In genomic region chr2:163779970-163780597, GRCh38 we compare ENCODE assay signal across 24 cellular contexts. TPM values are rescaled to one million over a fixed set of nuclear protein-coding genes. Genes with fewer than 3 reads are reported as not detected.
DNase-seq lines count a peak whose midpoint lies in the region; ATAC-seq and TF ChIP-seq lines count a peak whose summit lies in the region.
"Had no signal": no experiment of that assay in that cellular context is flagged by ENCODE, and none has a peak within 500 bp of the region (broad histone marks: within the 10 kb centered on the region; RNA-seq: fewer than 3 reads in every experiment).

No MANE protein-coding gene starts in this region.

- H3K27ac ChIP-seq in lower lobe of right lung, result no peak overlapping the region
- H3K27ac ChIP-seq: adrenal gland, KMS-11 had no signal

- no peaks in the 10 kb centered on the region for H3K36me3 Mint-ChIP-seq in WTC11
- H3K36me3 Mint-ChIP-seq: CD14-positive monocyte; stimulated activated effector memory CD8-positive, alpha-beta T cell treated with anti-CD3 and anti-CD28 coated beads, Interleukin-12 subunit alpha, Interleukin-12 subunit beta, amount 100 ng/mL, for 72 hours had no signal

- intact Hi-C loops in lower lobe of right lung (cut with DNase I) (no loop called here), head of caudate nucleus (cut with DNase I) (no loop called here)

- no peaks in the 10 kb centered on the region for H3K27me3 Mint-ChIP-seq in WTC11 (ENCODE audit: low read depth)
- H3K27me3 Mint-ChIP-seq: activated CD8-positive, alpha-beta T cell treated with anti-CD3 and anti-CD28 coated beads for 36 hours; activated T-cell treated with anti-CD3 and anti-CD28 coated beads, Interleukin-2, amount 50 U/mL, for 24 hours had no signal

- H3K4me3 Mint-ChIP-seq in WTC11, result no peak overlapping the region
- H3K4me3 Mint-ChIP-seq: activated CD8-positive, alpha-beta T cell treated with anti-CD3 and anti-CD28 coated beads for 36 hours; activated T-cell treated with anti-CD3 and anti-CD28 coated beads, Interleukin-2, amount 50 U/mL, for 24 hours; CD14-positive monocyte; endodermal cell; stimulated activated effector memory CD8-positive, alpha-beta T cell treated with anti-CD3 and anti-CD28 coated beads, Interleukin-12 subunit alpha, Interleukin-12 subunit beta, amount 100 ng/mL, for 72 hours had no signal

- no peak overlapping the region for H3K4me3 ChIP-seq in lower lobe of right lung
- H3K4me3 ChIP-seq: adrenal gland, HAP-1 had no signal

- H3K27me3 ChIP-seq in lower lobe of right lung (ENCODE audit: low read depth), result no peaks in the 10 kb centered on the region
- H3K27me3 ChIP-seq: adrenal gland had no signal

- H3K4me1 Mint-ChIP-seq in WTC11, result peaks cover 5% of the 10 kb centered on the region; the same call in 1 of the 2 replicates
- H3K4me1 Mint-ChIP-seq: CD14-positive monocyte; endodermal cell; stimulated activated effector memory CD8-positive, alpha-beta T cell treated with anti-CD3 and anti-CD28 coated beads, Interleukin-12 subunit alpha, Interleukin-12 subunit beta, amount 100 ng/mL, for 72 hours had no signal

- no peak for TF ChIP-seq CTCF in WTC11 (IDR thresholded peaks at IDR 0.05)
- no peak for TF ChIP-seq CTCF in lower lobe of right lung (IDR thresholded peaks at IDR 0.05)

- peak; percentile 28 for DNase-seq in COR-L47 (lab: John Stamatoyannopoulos, UW)
- DNase-seq in HPDE6-E6E7 (ENCODE audit: extremely low spot score), result peak; percentile 12
- no peak for DNase-seq in WTC11 (ENCODE audit: low spot score)
- DNase-seq in lower lobe of right lung, result no peak
- DNase-seq in head of caudate nucleus, result no peak
- DNase-seq in NCI-H526 treated with DMSO at 0.1 percent for 48 hours (lab: John Stamatoyannopoulos, UW), result no peak
- DNase-seq: activated CD8-positive, alpha-beta T cell treated with anti-CD3 and anti-CD28 coated beads for 36 hours; activated naive CD4-positive, alpha-beta T cell; activated T-cell treated with anti-CD3 and anti-CD28 coated beads, Interleukin-2, amount 50 U/mL, for 24 hours; adrenal gland; cortex of kidney; endodermal cell; left cardiac atrium; NCI-H2029 treated with DMSO at 0.1 percent for 48 hours; NCI-H446 treated with DMSO at 0.1 percent for 48 hours; T1000 had no signal

- peak; percentile 39 for ATAC-seq in WTC11
- peak; percentile 43 to 75 for ATAC-seq in lower lobe of right lung
- ATAC-seq in GM21825 (IDR thresholded peaks at IDR 0.05; ENCODE audit: unreplicated experiment), result no peak
- ATAC-seq in GM19467 (IDR thresholded peaks at IDR 0.05; ENCODE audit: unreplicated experiment), result no peak
- ATAC-seq: activated CD8-positive, alpha-beta T cell treated with anti-CD3 and anti-CD28 coated beads for 36 hours; left cardiac atrium; Right ventricle myocardium inferior; stimulated activated effector memory CD8-positive, alpha-beta T cell treated with anti-CD3 and anti-CD28 coated beads, Interleukin-12 subunit alpha, Interleukin-12 subunit beta, amount 100 ng/mL, for 72 hours had no signal

- POLR2A ChIA-PET in WTC11 (lab: Charles Lee), result no interaction called here

- CTCF ChIA-PET in WTC11 (lab: Charles Lee), result no interaction called here

- H3K9me3 Mint-ChIP-seq in WTC11, result no peaks in the 10 kb centered on the region
- H3K9me3 Mint-ChIP-seq: endodermal cell had no signal

- no peaks in the 10 kb centered on the region for H3K36me3 ChIP-seq in lower lobe of right lung
- H3K36me3 ChIP-seq: adrenal gland, HAP-1 had no signal

- H3K27ac Mint-ChIP-seq in WTC11, result no peak overlapping the region
- H3K27ac Mint-ChIP-seq: activated CD8-positive, alpha-beta T cell treated with anti-CD3 and anti-CD28 coated beads for 36 hours; activated T-cell treated with anti-CD3 and anti-CD28 coated beads, Interleukin-2, amount 50 U/mL, for 24 hours; CD14-positive monocyte; endodermal cell; stimulated activated effector memory CD8-positive, alpha-beta T cell treated with anti-CD3 and anti-CD28 coated beads, Interleukin-12 subunit alpha, Interleukin-12 subunit beta, amount 100 ng/mL, for 72 hours had no signal

- no peaks in the 10 kb centered on the region for H3K9me3 ChIP-seq in lower lobe of right lung
- H3K9me3 ChIP-seq: adrenal gland, HAP-1 had no signal

- H3K4me1 ChIP-seq in lower lobe of right lung, result no peaks in the 10 kb centered on the region
- H3K4me1 ChIP-seq: adrenal gland, HAP-1 had no signal

TF ChIP-seq in WTC11, 78 proteins besides CTCF, POLR2A, EP300 and RAD21:
- no peak for TF ChIP-seq IRF2 (CRISPR knock-in tag; IDR thresholded peaks at IDR 0.05; ENCODE audit: borderline replicate concordance, low read depth)
- no peak for TF ChIP-seq GTF2I (CRISPR knock-in tag; conservative IDR thresholded peaks at IDR 0.05)
- TF ChIP-seq TP53 (CRISPR knock-in tag; IDR thresholded peaks at IDR 0.05), result no peak
- TF ChIP-seq OVOL2 (CRISPR knock-in tag; IDR thresholded peaks at IDR 0.05; ENCODE audit: borderline replicate concordance), result no peak
- no peak for TF ChIP-seq GABPB1 (CRISPR knock-in tag; IDR thresholded peaks at IDR 0.05)
- TF ChIP-seq NR2C2 (CRISPR knock-in tag; IDR thresholded peaks at IDR 0.05), result no peak
- TF ChIP-seq MLX (CRISPR knock-in tag; IDR thresholded peaks at IDR 0.05), result no peak
- TF ChIP-seq E2F5 (CRISPR knock-in tag; IDR thresholded peaks at IDR 0.05), result no peak
- no peak for TF ChIP-seq TCF7 (CRISPR knock-in tag; IDR thresholded peaks at IDR 0.05; ENCODE audit: low read depth)
- TF ChIP-seq EMX1 (CRISPR knock-in tag; IDR thresholded peaks at IDR 0.05), result no peak
- no peak for TF ChIP-seq ZNF281 (CRISPR knock-in tag; IDR thresholded peaks at IDR 0.05)
- TF ChIP-seq ZBTB21 (CRISPR knock-in tag; IDR thresholded peaks at IDR 0.05; ENCODE audit: borderline replicate concordance), result no peak

RNA-seq across cellular contexts. Expression of gene FIGN, which starts 44.3 kb away (rescaled TPM):
- total RNA-seq in WTC11 (2021) (19.4 to 23.8 TPM (median 23.1 TPM) in 3 replicates), lower lobe of right lung (5.8 TPM)
- total RNA-seq: activated CD8-positive, alpha-beta T cell treated with anti-CD3 and anti-CD28 coated beads for 36 hours; mononuclear cell had no signal

Comparison
In these comparisons a context has a peak if more than half of its experiments do, and no peak if none do; other contexts are left out.
1. DNase-seq: peak in COR-L47 (single experiment) and HPDE6-E6E7 (single experiment); none in WTC11 (single experiment), lower lobe of right lung (single experiment), head of caudate nucleus (0 of 42) and NCI-H526 treated with DMSO at 0.1 percent for 48 hours (single experiment).
2. ATAC-seq: peak in WTC11 (single experiment) and lower lobe of right lung (2 of 2); none in GM21825 (single experiment) and GM19467 (single experiment).